17 cellular contexts compared by ENCODE assay signal in genomic region chr4:153420361-153420760, GRCh38. TPM values are rescaled to one million over a fixed set of nuclear protein-coding genes. Genes with fewer than 3 reads are reported as not detected.
DNase-seq lines count a peak whose midpoint lies in the region; ATAC-seq and TF ChIP-seq lines count a peak whose summit lies in the region.
"Had no signal": no experiment of that assay in that cellular context is flagged by ENCODE, and none has a peak within 500 bp of the region (broad histone marks: within the 10 kb centered on the region; RNA-seq: fewer than 3 reads in every experiment).

No MANE protein-coding gene starts in this region.

- intact Hi-C loops in PC-3 (cut with micrococcal nuclease) (no loop called here), breast epithelium (cut with DNase I; ENCODE audit: low total_unique reads) (loop anchor here (10.0 kb wide), 1 partner anchor 1806 kb away; no protein-coding TSS in a partner anchor)

- H3K4me1 ChIP-seq in OCI-LY1 (ENCODE audit: insufficient read depth, low read length, severe bottlenecking), result peaks cover 62% of the 10 kb centered on the region
- H3K4me1 ChIP-seq in adipocyte (ENCODE audit: control insufficient read depth, insufficient read depth, low read length), result no peaks in the 10 kb centered on the region
- H3K4me1 ChIP-seq in PC-3 (ENCODE audit: insufficient read depth, low read length), result no peaks in the 10 kb centered on the region
- H3K4me1 ChIP-seq in breast epithelium, result no peaks in the 10 kb centered on the region

- no peaks in the 10 kb centered on the region for H4K20me1 ChIP-seq in OCI-LY1 (ENCODE audit: insufficient read depth, low read length)
- H4K20me1 ChIP-seq in PC-3 (ENCODE audit: low read length), result no peaks in the 10 kb centered on the region

- peak overlapping the region; percentile 45 for H3K27ac Mint-ChIP-seq in stimulated activated memory B cell treated with anti-CD40 and anti-IgM and Interleukin-4, amounts not matched to agents 10 μg/mL and 1 μg/mL and 100 μg/mL, for 72 hours
- H3K27ac Mint-ChIP-seq: CD4-positive, alpha-beta T cell; HFFc6 had no signal

- no peak for ATAC-seq in stimulated activated memory B cell treated with anti-CD40 and anti-IgM and Interleukin-4, amounts not matched to agents 10 μg/mL and 1 μg/mL and 100 μg/mL, for 72 hours
- ATAC-seq in PC-3, result no peak

- peak overlapping the region; percentile 79 for H3K9ac ChIP-seq in OCI-LY1 (ENCODE audit: low read length)
- H3K9ac ChIP-seq in adipocyte (ENCODE audit: low read length), result no peak overlapping the region
- no peak overlapping the region for H3K9ac ChIP-seq in PC-3 (ENCODE audit: low read length)

- no peak overlapping the region for H3K4me3 Mint-ChIP-seq in stimulated activated memory B cell treated with anti-CD40 and anti-IgM and Interleukin-4, amounts not matched to agents 10 μg/mL and 1 μg/mL and 100 μg/mL, for 72 hours
- H3K4me3 Mint-ChIP-seq: CD4-positive, alpha-beta T cell; HFFc6 had no signal

- CTCF ChIA-PET in PC-3 (lab: Charles Lee), result no interaction called here

- H2AFZ ChIP-seq in OCI-LY1 (ENCODE audit: low read length) (no peak overlapping the region), PC-3 (ENCODE audit: low read length) (no peak overlapping the region)

- TF ChIP-seq POLR2A in breast epithelium (IDR thresholded peaks at IDR 0.05), result no peak

- TF ChIP-seq CTCF in OCI-LY1 (IDR thresholded peaks at IDR 0.05; ENCODE audit: low read length) (no peak), fibroblast of villous mesenchyme (IDR thresholded peaks at IDR 0.05; ENCODE audit: insufficient read depth, low read depth, low read length) (no peak), PC-3 (conservative IDR thresholded peaks at IDR 0.05; ENCODE audit: low read depth, low read length) (no peak), breast epithelium (IDR thresholded peaks at IDR 0.05) (no peak)

- H3K9me3 ChIP-seq in OCI-LY1 (ENCODE audit: low read length) (no peaks in the 10 kb centered on the region), adipocyte (ENCODE audit: control insufficient read depth, low read length) (no peaks in the 10 kb centered on the region), PC-3 (ENCODE audit: low read length) (no peaks in the 10 kb centered on the region), breast epithelium (no peaks in the 10 kb centered on the region)
- H3K9me3 ChIP-seq: MG63, SJSA1 had no signal

- no peaks in the 10 kb centered on the region for H3K27me3 ChIP-seq in OCI-LY1 (ENCODE audit: insufficient read depth, low read length)
- no peaks in the 10 kb centered on the region for H3K27me3 ChIP-seq in adipocyte (replicated peaks; ENCODE audit: control insufficient read depth, insufficient read depth, low read length)
- H3K27me3 ChIP-seq in PC-3 (ENCODE audit: low read length), result no peaks in the 10 kb centered on the region
- H3K27me3 ChIP-seq in breast epithelium, result no peaks in the 10 kb centered on the region
- H3K27me3 ChIP-seq: MG63, SJSA1 had no signal

- no peaks in the 10 kb centered on the region for H3K27me3 Mint-ChIP-seq in stimulated activated memory B cell treated with anti-CD40 and anti-IgM and Interleukin-4, amounts not matched to agents 10 μg/mL and 1 μg/mL and 100 μg/mL, for 72 hours
- H3K27me3 Mint-ChIP-seq: CD4-positive, alpha-beta T cell had no signal

- H3K4me2 ChIP-seq in OCI-LY1 (ENCODE audit: low read length) (peak overlapping the region; percentile 88), PC-3 (ENCODE audit: low read length) (no peak overlapping the region)

- H3F3A ChIP-seq in OCI-LY1 (ENCODE audit: insufficient read depth, low read length) (0 out of 2 replicates have a peak, but pooled peaks cover 8% of the 10 kb centered on the region), PC-3 (ENCODE audit: low read length, unreplicated experiment) (no peaks in the 10 kb centered on the region)

- H3K4me3 ChIP-seq in OCI-LY1 (ENCODE audit: low read depth, low read length, poor library complexity, severe bottlenecking) (peak overlapping the region; percentile 57), adipocyte (ENCODE audit: low read length) (no peak overlapping the region), fibroblast of villous mesenchyme (ENCODE audit: low read depth, low read length) (no peak overlapping the region), PC-3 (ENCODE audit: low read length) (no peak overlapping the region), breast epithelium (no peak overlapping the region)
- H3K4me3 ChIP-seq: MG63, SJSA1 had no signal

- H3K36me3 Mint-ChIP-seq in stimulated activated memory B cell treated with anti-CD40 and anti-IgM and Interleukin-4, amounts not matched to agents 10 μg/mL and 1 μg/mL and 100 μg/mL, for 72 hours, result no peaks in the 10 kb centered on the region

- H3K79me2 ChIP-seq in OCI-LY1 (ENCODE audit: insufficient read depth, low read length) (no peaks in the 10 kb centered on the region), PC-3 (ENCODE audit: low read length) (no peaks in the 10 kb centered on the region)

- H3K9me3 Mint-ChIP-seq in stimulated activated memory B cell treated with anti-CD40 and anti-IgM and Interleukin-4, amounts not matched to agents 10 μg/mL and 1 μg/mL and 100 μg/mL, for 72 hours, result no peaks in the 10 kb centered on the region
- H3K9me3 Mint-ChIP-seq: CD4-positive, alpha-beta T cell; HFFc6 had no signal

- H3K9me2 ChIP-seq in OCI-LY1 (ENCODE audit: low read depth, low read length) (no peaks in the 10 kb centered on the region), PC-3 (replicated peaks; ENCODE audit: low read length) (no peaks in the 10 kb centered on the region)

- POLR2A ChIA-PET in PC-3 (lab: Charles Lee; ENCODE audit: unreplicated experiment), result no interaction called here

- BruUV-seq in PC-3 (replicated peaks; lab: Mats Ljungman, UMichigan), result no TSS peak

- peaks cover 22% of the 10 kb centered on the region for H3K4me1 Mint-ChIP-seq in stimulated activated memory B cell treated with anti-CD40 and anti-IgM and Interleukin-4, amounts not matched to agents 10 μg/mL and 1 μg/mL and 100 μg/mL, for 72 hours

- peaks cover 21% of the 10 kb centered on the region for H3K36me3 ChIP-seq in OCI-LY1 (ENCODE audit: insufficient read depth, low read length)
- H3K36me3 ChIP-seq in adipocyte (ENCODE audit: control insufficient read depth, insufficient read depth, low read length, severe bottlenecking), result no peaks in the 10 kb centered on the region
- no peaks in the 10 kb centered on the region for H3K36me3 ChIP-seq in PC-3 (ENCODE audit: low read depth, low read length)
- H3K36me3 ChIP-seq in breast epithelium, result no peaks in the 10 kb centered on the region
- H3K36me3 ChIP-seq: MG63, SJSA1 had no signal

- peak; percentile 24 for DNase-seq in adipocyte (ENCODE audit: low read depth)
- peak; percentile 63 for DNase-seq in fibroblast of villous mesenchyme (ENCODE audit: low read depth)
- DNase-seq in PC-3, result no peak
- no peak for DNase-seq in breast epithelium (ENCODE audit: low spot score in 2 of 2)
- DNase-seq in activated CD4-positive, CD25-positive, alpha-beta regulatory T cell treated with anti-CD3 and anti-CD28 coated beads, Interleukin-2, amount 50 U/mL, for 72 hours, result no peak
- DNase-seq: ACHN; CD4-positive, alpha-beta T cell; DMS53; HFFc6; MG63; NCI-H1105 treated with DMSO at 0.1 percent for 48 hours; NCI-H187; NCI-H526 treated with DMSO at 0.1 percent for 48 hours; NK-92 treated with Interleukin-12 subunit alpha and Interleukin-12 subunit beta, amount 100 ng/mL, for 24 hours had no signal

- H3K27ac ChIP-seq in OCI-LY1 (ENCODE audit: low read depth, low read length, poor library complexity, severe bottlenecking) (peak overlapping the region; percentile 98), PC-3 (ENCODE audit: low read length) (no peak overlapping the region), breast epithelium (no peak overlapping the region)
- H3K27ac ChIP-seq: SJSA1 had no signal

RNA-seq across cellular contexts. Expression of gene TMEM131L, which starts 45.8 kb away (rescaled TPM):
- total RNA-seq in fibroblast of villous mesenchyme (4.7 and 5.2 TPM in 2 replicates), PC-3 (2014; rRNA removed) (7.7 and 10.3 TPM in 2 replicates), breast epithelium (10 to 100 TPM; 18.7 to 22.0 (median 19.5) TPM)

Comparison
In these comparisons a context has a peak if more than half of its experiments do, and no peak if none do; other contexts are left out.
1. DNase-seq: peak in adipocyte (single experiment) and fibroblast of villous mesenchyme (single experiment); none in PC-3 (single experiment), breast epithelium (0 of 2) and activated CD4-positive, CD25-positive, alpha-beta regulatory T cell treated with anti-CD3 and anti-CD28 coated beads, Interleukin-2, amount 50 U/mL, for 72 hours (single experiment).